1 cellular context compared by ENCODE assay signal in genomic region chr10:128080641-128081040, GRCh38.
TF ChIP-seq lines count a peak whose summit lies in the region.

No MANE protein-coding gene starts in this region.

TF ChIP-seq in HepG2, 621 proteins besides CTCF, POLR2A, EP300 and RAD21 (continued from another document):
- TF ChIP-seq, protein P1, sequence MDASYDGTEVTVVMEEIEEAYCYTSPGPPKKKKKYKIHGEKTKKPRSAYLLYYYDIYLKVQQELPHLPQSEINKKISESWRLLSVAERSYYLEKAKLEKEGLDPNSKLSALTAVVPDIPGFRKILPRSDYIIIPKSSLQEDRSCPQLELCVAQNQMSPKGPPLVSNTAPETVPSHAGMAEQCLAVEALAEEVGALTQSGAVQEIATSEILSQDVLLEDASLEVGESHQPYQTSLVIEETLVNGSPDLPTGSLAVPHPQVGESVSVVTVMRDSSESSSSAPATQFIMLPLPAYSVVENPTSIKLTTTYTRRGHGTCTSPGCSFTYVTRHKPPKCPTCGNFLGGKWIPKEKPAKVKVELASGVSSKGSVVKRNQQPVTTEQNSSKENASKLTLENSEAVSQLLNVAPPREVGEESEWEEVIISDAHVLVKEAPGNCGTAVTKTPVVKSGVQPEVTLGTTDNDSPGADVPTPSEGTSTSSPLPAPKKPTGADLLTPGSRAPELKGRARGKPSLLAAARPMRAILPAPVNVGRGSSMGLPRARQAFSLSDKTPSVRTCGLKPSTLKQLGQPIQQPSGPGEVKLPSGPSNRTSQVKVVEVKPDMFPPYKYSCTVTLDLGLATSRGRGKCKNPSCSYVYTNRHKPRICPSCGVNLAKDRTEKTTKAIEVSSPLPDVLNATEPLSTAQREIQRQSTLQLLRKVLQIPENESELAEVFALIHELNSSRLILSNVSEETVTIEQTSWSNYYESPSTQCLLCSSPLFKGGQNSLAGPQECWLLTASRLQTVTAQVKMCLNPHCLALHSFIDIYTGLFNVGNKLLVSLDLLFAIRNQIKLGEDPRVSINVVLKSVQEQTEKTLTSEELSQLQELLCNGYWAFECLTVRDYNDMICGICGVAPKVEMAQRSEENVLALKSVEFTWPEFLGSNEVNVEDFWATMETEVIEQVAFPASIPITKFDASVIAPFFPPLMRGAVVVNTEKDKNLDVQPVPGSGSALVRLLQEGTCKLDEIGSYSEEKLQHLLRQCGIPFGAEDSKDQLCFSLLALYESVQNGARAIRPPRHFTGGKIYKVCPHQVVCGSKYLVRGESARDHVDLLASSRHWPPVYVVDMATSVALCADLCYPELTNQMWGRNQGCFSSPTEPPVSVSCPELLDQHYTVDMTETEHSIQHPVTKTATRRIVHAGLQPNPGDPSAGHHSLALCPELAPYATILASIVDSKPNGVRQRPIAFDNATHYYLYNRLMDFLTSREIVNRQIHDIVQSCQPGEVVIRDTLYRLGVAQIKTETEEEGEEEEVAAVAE (CRISPR knock-in tag; IDR thresholded peaks at IDR 0.05; ENCODE audit: borderline replicate concordance): no peak
- TF ChIP-seq ZNF430 (CRISPR knock-in tag; IDR thresholded peaks at IDR 0.05): no peak
- no peak for TF ChIP-seq ZNF138 (CRISPR knock-in tag; IDR thresholded peaks at IDR 0.05; ENCODE audit: low read depth)
- no peak for TF ChIP-seq HOXA5 (CRISPR knock-in tag; IDR thresholded peaks at IDR 0.05)
- TF ChIP-seq MTF1 (CRISPR knock-in tag; IDR thresholded peaks at IDR 0.05): no peak
- no peak for TF ChIP-seq KDM2A (CRISPR knock-in tag; IDR thresholded peaks at IDR 0.05; ENCODE audit: borderline replicate concordance, low read depth)
